32 cellular contexts compared by ENCODE assay signal in the genomic region with DNA sequence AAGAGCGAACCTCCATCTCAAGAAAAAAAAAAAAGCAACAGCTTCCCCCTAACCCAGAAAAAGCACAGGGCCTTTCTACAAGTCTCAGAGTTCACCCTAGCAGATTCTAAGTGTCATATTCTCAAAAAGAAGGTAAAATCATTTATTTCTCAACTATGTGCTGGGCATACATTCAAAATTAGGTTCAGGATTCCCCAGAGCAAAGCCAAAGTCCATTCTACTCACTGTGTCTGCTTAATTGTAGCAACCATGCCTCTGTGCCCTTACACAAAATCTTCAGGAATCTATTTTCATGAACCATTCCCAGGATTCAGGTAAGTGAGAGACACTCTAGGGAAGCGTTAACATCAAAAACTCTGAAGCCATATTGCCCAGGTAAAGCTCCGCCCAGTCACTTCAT. TPM values are rescaled to one million over a fixed set of nuclear protein-coding genes. Genes with fewer than 3 reads are reported as not detected.
"Had no signal": no experiment of that assay in that cellular context is flagged by ENCODE, and none has a peak within 500 bp of the region (broad histone marks: within the 10 kb centered on the region; RNA-seq: fewer than 3 reads in every experiment).

No MANE protein-coding gene starts in this region.

- DNase-seq: natural killer cell; occipital lobe; ovary; posterior cingulate gyrus; psoas muscle; right cardiac atrium; spleen; stimulated activated CD4-positive, alpha-beta T cell treated with anti-CD3 and anti-CD28 coated beads, Interleukin-12 subunit alpha, Interleukin-12 subunit beta, amount 100 ng/mL, for 4 hours; stimulated activated CD4-positive, alpha-beta T cell treated with anti-CD3 and anti-CD28 coated beads, Interleukin-1b, Interleukin-23, amount 100 ng/mL, for 48 hours; stimulated activated CD4-positive, alpha-beta T cell treated with anti-CD3 and anti-CD28 coated beads, Interleukin-4, amount 100 ng/mL, for 1 hour; stimulated activated CD4-positive, alpha-beta T cell treated with anti-CD3 and anti-CD28 coated beads, Interleukin-4, amount 100 ng/mL, for 4 hours; stimulated activated CD8-positive, alpha-beta memory T cell treated with anti-CD3 and anti-CD28 coated beads, Interleukin-4, amount 100 ng/mL, for 48 hours; stimulated activated naive CD4-positive, alpha-beta T cell; stimulated activated naive CD8-positive, alpha-beta T cell treated with anti-CD3 and anti-CD28 coated beads, Interleukin-15, amount 100 ng/mL, for 72 hours; stimulated activated naive CD8-positive, alpha-beta T cell treated with anti-CD3 and anti-CD28 coated beads, Interleukin-15, Interleukin-2, amounts not matched to agents 100 U/mL and 50 U/mL, for 24 hours; substantia nigra; testis; tibial artery; trophoblast cell; upper lobe of left lung had no signal

- H3K4me3 Mint-ChIP-seq: natural killer cell; nephron; neural progenitor cell; stimulated activated memory B cell treated with anti-CD40 and anti-IgM and Interleukin-4, amounts not matched to agents 10 μg/mL and 1 μg/mL and 100 μg/mL, for 72 hours; stimulated activated naive CD8-positive, alpha-beta T cell treated with anti-CD3 and anti-CD28 coated beads, Interleukin-15, amount 100 ng/mL, for 72 hours had no signal

- H3K4me3 ChIP-seq: neural progenitor cell, ovary, psoas muscle, skin epidermis, smooth muscle cell, spleen, suprapubic skin, testis, tibial artery, upper lobe of left lung, vagina had no signal

- ATAC-seq: natural killer cell; right cardiac atrium; stimulated activated memory B cell treated with anti-CD40 and anti-IgM and Interleukin-4, amounts not matched to agents 10 μg/mL and 1 μg/mL and 100 μg/mL, for 72 hours; stimulated activated naive CD8-positive, alpha-beta T cell treated with anti-CD3 and anti-CD28 coated beads, Interleukin-15, amount 100 ng/mL, for 72 hours; stimulated activated naive CD8-positive, alpha-beta T cell treated with anti-CD3 and anti-CD28 coated beads, Interleukin-15, Interleukin-2, amounts not matched to agents 100 U/mL and 50 U/mL, for 24 hours had no signal

- H3K36me3 ChIP-seq: neural progenitor cell, ovary, spleen, suprapubic skin, tibial artery, upper lobe of left lung, vagina had no signal

- H3K4me2 ChIP-seq: neural progenitor cell, smooth muscle cell had no signal

- H3K79me2 ChIP-seq: parathyroid adenoma had no signal

- H3K9ac ChIP-seq: neural progenitor cell, parathyroid adenoma had no signal

- H3K27ac ChIP-seq: neural progenitor cell, ovary, parathyroid adenoma, psoas muscle, spleen, suprapubic skin, testis, tibial artery, upper lobe of left lung, vagina had no signal

- H2AFZ ChIP-seq: neural progenitor cell, parathyroid adenoma had no signal

- H3K9me3 Mint-ChIP-seq: natural killer cell had no signal

- H3K27ac Mint-ChIP-seq: natural killer cell; neural progenitor cell; progenitor cell of endocrine pancreas; stimulated activated memory B cell treated with anti-CD40 and anti-IgM and Interleukin-4, amounts not matched to agents 10 μg/mL and 1 μg/mL and 100 μg/mL, for 72 hours; stimulated activated naive CD8-positive, alpha-beta T cell treated with anti-CD3 and anti-CD28 coated beads, Interleukin-15, amount 100 ng/mL, for 72 hours had no signal

- H3K9me3 ChIP-seq: ovary, psoas muscle, spleen, suprapubic skin, testis, tibial artery, upper lobe of left lung, vagina had no signal

- H3K27me3 ChIP-seq: neural progenitor cell, ovary, spleen, suprapubic skin, testis, tibial artery, upper lobe of left lung, vagina had no signal

- H3K27me3 Mint-ChIP-seq: progenitor cell of endocrine pancreas had no signal

- H3K4me1 Mint-ChIP-seq: stimulated activated memory B cell treated with anti-CD40 and anti-IgM and Interleukin-4, amounts not matched to agents 10 μg/mL and 1 μg/mL and 100 μg/mL, for 72 hours had no signal

- FAIRE-seq: urothelium cell line had no signal

- H3K36me3 Mint-ChIP-seq: natural killer cell, neural progenitor cell had no signal

RNA-seq across cellular contexts. Expression of a gene that starts 40.0 kb away (rescaled TPM):
- total RNA-seq: natural killer cell, occipital lobe, osteoblast, smooth muscle cell, upper lobe of left lung, ureter, vagina had no signal
- polyA plus RNA-seq: smooth muscle cell had no signal
